In genomic region chr4:173391691-173392090, GRCh38 we compare ENCODE assay signal across 9 cellular contexts. TPM values are rescaled to one million over a fixed set of nuclear protein-coding genes. Genes with fewer than 3 reads are reported as not detected.
"Had no signal": no experiment of that assay in that cellular context is flagged by ENCODE, and none has a peak within 500 bp of the region (broad histone marks: within the 10 kb centered on the region; RNA-seq: fewer than 3 reads in every experiment).

No MANE protein-coding gene starts in this region.

- H3K27ac Mint-ChIP-seq: IgD-negative memory B cell had no signal

- H3K4me3 Mint-ChIP-seq: IgD-negative memory B cell had no signal

- H3K4me1 Mint-ChIP-seq: IgD-negative memory B cell had no signal

- H3K4me3 ChIP-seq: K562 had no signal

- H3K9me3 Mint-ChIP-seq: IgD-negative memory B cell had no signal

- ATAC-seq: HepG2, K562 had no signal

- DNase-seq: IMR-90, KBM-7, KG1 had no signal

- H3K27ac ChIP-seq: HL-60 had no signal

RNA-seq across cellular contexts. Expression of gene SCRG1, which starts 7.2 kb away (rescaled TPM):
- total RNA-seq: HepG2, HT-29, HT1080, K562 had no signal
